In the genomic region with DNA sequence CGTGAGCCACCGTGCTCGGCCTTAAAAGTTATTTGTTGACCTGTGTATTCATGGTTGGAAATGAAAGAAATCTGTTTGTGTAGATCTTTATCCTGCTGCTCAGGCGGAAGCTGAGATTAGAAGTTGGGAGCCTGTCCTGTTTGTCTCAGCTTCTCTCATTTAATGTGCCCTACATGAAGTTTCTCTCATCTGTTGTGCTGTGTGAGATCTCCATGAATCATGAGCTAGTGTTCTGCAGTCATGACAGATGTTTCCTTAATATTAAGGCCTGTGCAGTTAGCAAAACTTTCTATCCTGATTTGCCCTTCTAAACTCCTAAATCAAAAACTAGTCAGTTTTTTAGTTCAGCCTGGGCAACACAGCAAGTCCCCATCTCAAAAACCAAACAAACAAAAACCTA, we compare ENCODE assay signal across 24 cellular contexts.
"Had no signal": no experiment of that assay in that cellular context is flagged by ENCODE, and none has a peak within 500 bp of the region (broad histone marks: within the 10 kb centered on the region; RNA-seq: fewer than 3 reads in every experiment).

No MANE protein-coding gene starts in this region.

- H3K4me1 ChIP-seq: suprapubic skin, upper lobe of right lung had no signal

- H3K27me3 ChIP-seq: esophagus squamous epithelium, gastrocnemius medialis, suprapubic skin, tibial artery, upper lobe of right lung had no signal

- H3K4me2 ChIP-seq: smooth muscle cell had no signal

- FAIRE-seq: kidney had no signal

- ATAC-seq: activated CD8-positive, alpha-beta T cell treated with anti-CD3 and anti-CD28 coated beads for 36 hours; gastrocnemius medialis; left colon; natural killer cell; sciatic nerve; T-cell; upper lobe of right lung had no signal

- H3K9me3 ChIP-seq: gastrocnemius medialis, suprapubic skin had no signal

- H3K4me3 ChIP-seq: esophagus squamous epithelium, gastrocnemius medialis, smooth muscle cell, suprapubic skin, tibial artery, upper lobe of right lung had no signal

- H3K27ac ChIP-seq: suprapubic skin, upper lobe of right lung had no signal

- DNase-seq: activated B cell treated with CpG ODN at 0.5 μM for 24 hours; activated CD4-positive, alpha-beta T cell treated with anti-CD3 and anti-CD28 coated beads, Interleukin-2, amount 50 U/mL, for 1 hour; activated CD8-positive, alpha-beta T cell treated with anti-CD3 and anti-CD28 coated beads for 36 hours; activated effector memory CD4-positive, alpha-beta T cell treated with anti-CD3 and anti-CD28 coated beads, Interleukin-2, amount 50 U/mL, for 16 hours; activated naive CD4-positive, alpha-beta T cell treated with anti-CD3 and anti-CD28 coated beads for 36 hours; activated naive CD8-positive, alpha-beta T cell treated with anti-CD3 and anti-CD28 coated beads, Interleukin-2, amount 10 ng/mL, durations not matched to agents 7 days and 5 days; activated T-cell treated with anti-CD3 and anti-CD28 coated beads for 4 hours; amniotic stem cell; central memory CD4-positive, alpha-beta T cell; endodermal cell; esophagus squamous epithelium; gastrocnemius medialis; hypothalamus; immature natural killer cell; kidney; left colon; natural killer cell; stimulated activated naive CD4-positive, alpha-beta T cell; T-cell; tibial artery; upper lobe of right lung had no signal
